ENCODE assay signal across 1 cellular context in the genomic region with DNA sequence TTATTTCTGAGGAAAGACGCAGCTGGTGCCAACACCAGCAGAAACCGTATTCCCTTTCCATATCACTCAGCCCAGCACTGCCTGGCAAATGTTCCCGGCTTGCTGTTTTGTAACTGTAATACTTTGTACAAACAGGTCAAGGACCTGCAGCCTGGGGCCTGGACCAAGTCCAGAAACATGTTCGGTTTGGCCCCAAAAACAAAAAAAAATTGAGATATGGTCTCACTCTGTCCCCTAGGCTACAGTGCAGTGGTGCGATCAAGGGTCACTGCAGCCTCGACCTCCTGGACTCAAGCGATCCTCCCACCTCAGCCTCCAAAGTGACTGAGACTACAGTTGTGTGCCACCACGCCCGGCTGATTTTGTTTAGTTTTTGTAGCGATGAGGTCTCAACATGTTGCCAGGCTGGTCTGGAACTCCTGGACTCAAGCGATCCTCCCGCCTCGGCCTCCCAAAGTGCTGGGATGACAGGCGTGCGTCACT.
TF ChIP-seq lines count a peak whose summit lies in the region.

No MANE protein-coding gene starts in this region.

TF ChIP-seq in HepG2, 621 proteins besides CTCF, POLR2A, EP300 and RAD21 (continued from another document):
- TF ChIP-seq SMAD1 (CRISPR knock-in tag; IDR thresholded peaks at IDR 0.05; ENCODE audit: borderline replicate concordance, low read depth): no peak
- TF ChIP-seq ZNF484 (CRISPR knock-in tag; IDR thresholded peaks at IDR 0.05; ENCODE audit: borderline replicate concordance, low read depth): no peak
- no peak; the same call in 1 of the 2 replicates for TF ChIP-seq SIX4 (CRISPR knock-in tag; IDR thresholded peaks at IDR 0.05)
- no peak for TF ChIP-seq ATF7 (IDR thresholded peaks at IDR 0.05)
- no peak for TF ChIP-seq ATF7 (CRISPR knock-in tag; IDR thresholded peaks at IDR 0.05)
- TF ChIP-seq HHEX (CRISPR knock-in tag; IDR thresholded peaks at IDR 0.05): no peak
- no peak for TF ChIP-seq FOXP1 (IDR thresholded peaks at IDR 0.05)
- no peak for TF ChIP-seq FOXP1 (CRISPR knock-in tag; IDR thresholded peaks at IDR 0.05)
- TF ChIP-seq, protein P1, sequence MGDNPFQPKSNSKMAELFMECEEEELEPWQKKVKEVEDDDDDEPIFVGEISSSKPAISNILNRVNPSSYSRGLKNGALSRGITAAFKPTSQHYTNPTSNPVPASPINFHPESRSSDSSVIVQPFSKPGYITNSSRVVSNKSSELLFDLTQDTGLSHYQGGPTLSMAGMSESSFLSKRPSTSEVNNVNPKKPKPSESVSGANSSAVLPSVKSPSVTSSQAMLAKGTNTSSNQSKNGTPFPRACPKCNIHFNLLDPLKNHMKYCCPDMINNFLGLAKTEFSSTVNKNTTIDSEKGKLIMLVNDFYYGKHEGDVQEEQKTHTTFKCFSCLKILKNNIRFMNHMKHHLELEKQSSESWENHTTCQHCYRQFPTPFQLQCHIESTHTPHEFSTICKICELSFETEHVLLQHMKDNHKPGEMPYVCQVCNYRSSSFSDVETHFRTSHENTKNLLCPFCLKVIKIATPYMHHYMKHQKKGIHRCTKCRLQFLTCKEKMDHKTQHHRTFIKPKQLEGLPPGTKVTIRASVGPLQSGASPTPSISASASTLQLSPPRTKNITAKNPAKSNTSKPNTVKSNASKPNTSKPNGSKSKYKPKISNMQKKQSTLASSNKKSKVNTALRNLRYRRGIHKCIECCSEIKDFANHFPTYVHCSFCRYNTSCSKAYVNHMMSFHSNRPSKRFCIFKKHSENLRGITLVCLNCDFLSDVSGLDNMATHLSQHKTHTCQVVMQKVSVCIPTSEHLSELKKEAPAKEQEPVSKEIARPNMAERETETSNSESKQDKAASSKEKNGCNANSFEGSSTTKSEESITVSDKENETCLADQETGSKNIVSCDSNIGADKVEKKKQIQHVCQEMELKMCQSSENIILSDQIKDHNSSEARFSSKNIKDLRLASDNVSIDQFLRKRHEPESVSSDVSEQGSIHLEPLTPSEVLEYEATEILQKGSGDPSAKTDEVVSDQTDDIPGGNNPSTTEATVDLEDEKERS (CRISPR knock-in tag; IDR thresholded peaks at IDR 0.05): peak; percentile 97
- no peak for TF ChIP-seq ZNF724P (CRISPR knock-in tag; IDR thresholded peaks at IDR 0.05; ENCODE audit: borderline replicate concordance)
- TF ChIP-seq ZSCAN25 (CRISPR knock-in tag; IDR thresholded peaks at IDR 0.05): 0 out of 2 replicates have a peak, but pooled peaks have one; percentile 42
- TF ChIP-seq IRX3 (CRISPR knock-in tag; IDR thresholded peaks at IDR 0.05; ENCODE audit: borderline replicate concordance, low read depth): no peak; the same call in 1 of the 2 replicates
- no peak for TF ChIP-seq ZNF75D (CRISPR knock-in tag; IDR thresholded peaks at IDR 0.05; ENCODE audit: borderline replicate concordance)
- TF ChIP-seq CAMTA2 (CRISPR knock-in tag; IDR thresholded peaks at IDR 0.05; ENCODE audit: borderline replicate concordance): no peak
- no peak for TF ChIP-seq ZNF556 (CRISPR knock-in tag; IDR thresholded peaks at IDR 0.05; ENCODE audit: borderline replicate concordance)
- no peak; the same call in 1 of the 2 replicates for TF ChIP-seq NKX3-1 (CRISPR knock-in tag; IDR thresholded peaks at IDR 0.05)
- TF ChIP-seq, protein P2, sequence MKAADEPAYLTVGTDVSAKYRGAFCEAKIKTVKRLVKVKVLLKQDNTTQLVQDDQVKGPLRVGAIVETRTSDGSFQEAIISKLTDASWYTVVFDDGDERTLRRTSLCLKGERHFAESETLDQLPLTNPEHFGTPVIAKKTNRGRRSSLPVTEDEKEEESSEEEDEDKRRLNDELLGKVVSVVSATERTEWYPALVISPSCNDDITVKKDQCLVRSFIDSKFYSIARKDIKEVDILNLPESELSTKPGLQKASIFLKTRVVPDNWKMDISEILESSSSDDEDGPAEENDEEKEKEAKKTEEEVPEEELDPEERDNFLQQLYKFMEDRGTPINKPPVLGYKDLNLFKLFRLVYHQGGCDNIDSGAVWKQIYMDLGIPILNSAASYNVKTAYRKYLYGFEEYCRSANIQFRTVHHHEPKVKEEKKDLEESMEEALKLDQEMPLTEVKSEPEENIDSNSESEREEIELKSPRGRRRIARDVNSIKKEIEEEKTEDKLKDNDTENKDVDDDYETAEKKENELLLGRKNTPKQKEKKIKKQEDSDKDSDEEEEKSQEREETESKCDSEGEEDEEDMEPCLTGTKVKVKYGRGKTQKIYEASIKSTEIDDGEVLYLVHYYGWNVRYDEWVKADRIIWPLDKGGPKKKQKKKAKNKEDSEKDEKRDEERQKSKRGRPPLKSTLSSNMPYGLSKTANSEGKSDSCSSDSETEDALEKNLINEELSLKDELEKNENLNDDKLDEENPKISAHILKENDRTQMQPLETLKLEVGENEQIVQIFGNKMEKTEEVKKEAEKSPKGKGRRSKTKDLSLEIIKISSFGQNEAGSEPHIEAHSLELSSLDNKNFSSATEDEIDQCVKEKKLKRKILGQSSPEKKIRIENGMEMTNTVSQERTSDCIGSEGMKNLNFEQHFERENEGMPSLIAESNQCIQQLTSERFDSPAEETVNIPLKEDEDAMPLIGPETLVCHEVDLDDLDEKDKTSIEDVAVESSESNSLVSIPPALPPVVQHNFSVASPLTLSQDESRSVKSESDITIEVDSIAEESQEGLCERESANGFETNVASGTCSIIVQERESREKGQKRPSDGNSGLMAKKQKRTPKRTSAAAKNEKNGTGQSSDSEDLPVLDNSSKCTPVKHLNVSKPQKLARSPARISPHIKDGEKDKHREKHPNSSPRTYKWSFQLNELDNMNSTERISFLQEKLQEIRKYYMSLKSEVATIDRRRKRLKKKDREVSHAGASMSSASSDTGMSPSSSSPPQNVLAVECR (CRISPR knock-in tag; IDR thresholded peaks at IDR 0.05; ENCODE audit: borderline replicate concordance): peak; percentile 76; the same call in 1 of the 2 replicates
- no peak for TF ChIP-seq ZNF543 (CRISPR knock-in tag; IDR thresholded peaks at IDR 0.05)
- TF ChIP-seq ZNF263 (CRISPR knock-in tag; IDR thresholded peaks at IDR 0.05): no peak
- no peak for TF ChIP-seq ZFP41 (CRISPR knock-in tag; IDR thresholded peaks at IDR 0.05; ENCODE audit: borderline replicate concordance)
- no peak for TF ChIP-seq RNF2 (conservative IDR thresholded peaks at IDR 0.05; ENCODE audit: low read depth)
- no peak for TF ChIP-seq ZFP1 (CRISPR knock-in tag; IDR thresholded peaks at IDR 0.05)
- TF ChIP-seq NPAS2 (CRISPR knock-in tag; IDR thresholded peaks at IDR 0.05; ENCODE audit: borderline replicate concordance): no peak
- no peak for TF ChIP-seq ZNF382 (CRISPR knock-in tag; IDR thresholded peaks at IDR 0.05; ENCODE audit: borderline replicate concordance)
